ENCODE assay signal across 11 cellular contexts in genomic region chr1:96962807-96963206, GRCh38.
DNase-seq lines count a peak whose midpoint lies in the region; TF ChIP-seq lines count a peak whose summit lies in the region.
"Had no signal": no experiment of that assay in that cellular context is flagged by ENCODE, and none has a peak within 500 bp of the region (broad histone marks: within the 10 kb centered on the region; RNA-seq: fewer than 3 reads in every experiment).

No MANE protein-coding gene starts in this region.

- H2AFZ ChIP-seq in fibroblast of lung (ENCODE audit: low read length) = no peak overlapping the region
- no peak overlapping the region for H2AFZ ChIP-seq in mesenchymal stem cell (ENCODE audit: low read depth, low read length)

- no peak overlapping the region for H3K4me2 ChIP-seq in fibroblast of lung (ENCODE audit: extremely low read depth, insufficient read depth, low read length)
- no peak overlapping the region for H3K4me2 ChIP-seq in mesenchymal stem cell (ENCODE audit: low read length, poor library complexity, severe bottlenecking)

- H3K4me3 ChIP-seq in fibroblast of lung (replicated peaks in 1 of 4; ENCODE audit: control extremely low read depth in 1 of 4, insufficient read depth in 1 of 4, low read depth in 3 of 4, low read length in 4 of 4) = no peak overlapping the region
- no peak overlapping the region for H3K4me3 ChIP-seq in mesenchymal stem cell (ENCODE audit: insufficient read depth in 1 of 2, low read depth in 1 of 2, low read length in 2 of 2)
- H3K4me3 ChIP-seq: thoracic aorta had no signal

- H2BK120ac ChIP-seq in mesenchymal stem cell (ENCODE audit: low read depth, low read length) = no peak overlapping the region

- in situ Hi-C loops in SK-MEL-5 (cut with HindIII; ENCODE audit: low pct_unique_long_range_greater_than_20kb, low sequenced_read_pairs) = no loop called here

- no peak overlapping the region for H3K23ac ChIP-seq in mesenchymal stem cell (ENCODE audit: low read length in 2 of 2)

- H3K36me3 ChIP-seq in fibroblast of lung (ENCODE audit: control insufficient read depth, insufficient read depth, low read length) (no peaks in the 10 kb centered on the region), mesenchymal stem cell (ENCODE audit: control insufficient read depth in 1 of 2, insufficient read depth in 2 of 2, low read depth in 1 of 2, low read length in 2 of 2) (no peaks in the 10 kb centered on the region)
- H3K36me3 ChIP-seq: thoracic aorta had no signal

- H3K27me3 ChIP-seq in fibroblast of lung (ENCODE audit: control insufficient read depth, insufficient read depth, low read length) (no peaks in the 10 kb centered on the region), mesenchymal stem cell (ENCODE audit: control insufficient read depth in 1 of 2, insufficient read depth in 1 of 2, low read length in 2 of 2) (no peaks in the 10 kb centered on the region)

- H3K4me1 ChIP-seq in fibroblast of lung (ENCODE audit: control insufficient read depth, extremely low read depth, insufficient read depth, low read length) (no peaks in the 10 kb centered on the region), mesenchymal stem cell (ENCODE audit: control insufficient read depth, insufficient read depth, low read depth, low read length) (no peaks in the 10 kb centered on the region)

- H3K9ac ChIP-seq in fibroblast of lung (ENCODE audit: insufficient read depth, low read length) (no peak overlapping the region), mesenchymal stem cell (ENCODE audit: low read length) (no peak overlapping the region)

- H3K18ac ChIP-seq in mesenchymal stem cell (ENCODE audit: low read depth in 1 of 2, low read length in 2 of 2) = no peak overlapping the region

- no peak overlapping the region for H2BK15ac ChIP-seq in mesenchymal stem cell (ENCODE audit: low read depth, poor library complexity, severe bottlenecking)

- H3K14ac ChIP-seq in mesenchymal stem cell (ENCODE audit: low read length in 2 of 2) = no peak overlapping the region

- no peak overlapping the region for H4K91ac ChIP-seq in mesenchymal stem cell (ENCODE audit: low read length)

- 67% methylated on average over 2 of the region's 3 CpGs for WGBS in mesenchymal stem cell

- no peak overlapping the region for H3K4ac ChIP-seq in mesenchymal stem cell (ENCODE audit: low read depth in 1 of 2, low read length in 2 of 2)

- H3K79me1 ChIP-seq in mesenchymal stem cell (replicated peaks; ENCODE audit: low read length, poor library complexity, severe bottlenecking) = no peaks in the 10 kb centered on the region

- no peak overlapping the region for H3K27ac ChIP-seq in fibroblast of lung (ENCODE audit: insufficient read depth, low read length)
- H3K27ac ChIP-seq in mesenchymal stem cell (ENCODE audit: low read length, poor library complexity, severe bottlenecking) = no peak overlapping the region
- H3K27ac ChIP-seq: thoracic aorta had no signal

- H3K9me3 ChIP-seq in fibroblast of lung (ENCODE audit: control insufficient read depth, insufficient read depth, low read depth, low read length) (no peaks in the 10 kb centered on the region), mesenchymal stem cell (ENCODE audit: control insufficient read depth, low read length) (no peaks in the 10 kb centered on the region)
- H3K9me3 ChIP-seq: thoracic aorta had no signal

- DNase-seq in EH (ENCODE audit: low read depth) (peak; percentile 34), SK-MEL-5 (ENCODE audit: low read depth, low spot score) (peak; percentile 27), fibroblast of lung (ENCODE audit: low read depth in 2 of 2) (peak; percentile 6 to 85), renal cortical epithelial cell (ENCODE audit: low read depth) (peak; percentile 65), D341Med (ENCODE audit: low spot score) (no peak), mesenchymal stem cell (no peak), head of caudate nucleus (no peak)
- DNase-seq: immature natural killer cell; NCI-H446 treated with DMSO at 0.1 percent for 48 hours; stimulated activated CD4-positive, alpha-beta T cell treated with anti-CD3 and anti-CD28 coated beads, Interleukin-1b, Interleukin-23, amount 100 ng/mL, for 48 hours had no signal

- no peak overlapping the region for H2BK12ac ChIP-seq in mesenchymal stem cell (ENCODE audit: low read length in 2 of 2)

- H3K79me2 ChIP-seq in fibroblast of lung (ENCODE audit: control insufficient read depth, insufficient read depth, low read length) = no peaks in the 10 kb centered on the region

- H4K20me1 ChIP-seq in fibroblast of lung (ENCODE audit: control insufficient read depth, extremely low read depth, insufficient read depth, low read length) = no peaks in the 10 kb centered on the region

- H2BK5ac ChIP-seq in mesenchymal stem cell (ENCODE audit: low read depth, low read length, poor library complexity, severe bottlenecking) = no peak overlapping the region

- H4K8ac ChIP-seq in mesenchymal stem cell (ENCODE audit: low read length) = no peak overlapping the region

- intact Hi-C loops in head of caudate nucleus (cut with DNase I) = no loop called here

- H2AK5ac ChIP-seq in mesenchymal stem cell (ENCODE audit: low read length, severe bottlenecking) = no peak overlapping the region

- TF ChIP-seq CTCF in fibroblast of lung (conservative IDR thresholded peaks at IDR 0.05 in 1 of 2, IDR thresholded peaks at IDR 0.05 in 1 of 2; ENCODE audit: low read depth in 1 of 2, low read length in 2 of 2) = no peak

Comparison
In these comparisons a context has a peak if more than half of its experiments do, and no peak if none do; other contexts are left out.
1. DNase-seq: peak in EH (single experiment), SK-MEL-5 (single experiment), fibroblast of lung (2 of 2) and renal cortical epithelial cell (single experiment); none in D341Med (single experiment), mesenchymal stem cell (single experiment) and head of caudate nucleus (0 of 42).